14 cellular contexts compared by ENCODE assay signal in the genomic region with DNA sequence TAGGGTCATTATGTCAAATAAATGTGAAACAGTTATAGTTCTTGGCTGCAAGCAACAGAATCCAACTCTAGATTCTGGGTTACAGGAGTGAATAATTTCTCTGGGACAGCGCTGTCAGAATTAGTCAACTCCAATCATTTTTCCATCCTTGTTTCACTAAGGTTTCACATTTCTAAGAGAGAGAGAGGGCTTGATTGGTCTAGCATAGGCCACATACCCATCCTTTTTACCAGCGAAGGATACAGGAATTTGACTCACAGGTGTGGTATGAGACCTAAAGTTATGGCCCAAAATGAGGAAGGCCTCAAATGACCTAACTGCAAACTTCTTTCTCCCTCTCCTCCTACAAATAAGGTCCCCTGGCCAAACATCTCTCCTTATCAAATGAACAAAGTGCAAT. TPM values are rescaled to one million over a fixed set of nuclear protein-coding genes. Genes with fewer than 3 reads are reported as not detected.
DNase-seq lines count a peak whose midpoint lies in the region; ATAC-seq and TF ChIP-seq lines count a peak whose summit lies in the region.
"Had no signal": no experiment of that assay in that cellular context is flagged by ENCODE, and none has a peak within 500 bp of the region (broad histone marks: within the 10 kb centered on the region; RNA-seq: fewer than 3 reads in every experiment).

No MANE protein-coding gene starts in this region.

- intact Hi-C loops in PC-3 (cut with micrococcal nuclease) = no loop called here

- H3K4me3 Mint-ChIP-seq in activated T-cell treated with anti-CD3 and anti-CD28 coated beads, Interleukin-2, amount 50 U/mL, for 72 hours = peak overlapping the region; percentile 28 to 41
- H3K4me3 Mint-ChIP-seq in activated T-cell treated with anti-CD3 and anti-CD28 coated beads, Interleukin-2, amount 50 U/mL, for 4 hours = no peak overlapping the region
- no peak overlapping the region for H3K4me3 Mint-ChIP-seq in activated T-helper 17 cell treated with anti-CD3 and anti-CD28 coated beads, Interleukin-2, amount 50 U/mL, for 72 hours
- H3K4me3 Mint-ChIP-seq in stimulated activated naive CD8-positive, alpha-beta T cell treated with anti-CD3 and anti-CD28 coated beads, Interleukin-15, amount 100 ng/mL, for 72 hours = no peak overlapping the region
- H3K4me3 Mint-ChIP-seq: CD4-positive, alpha-beta memory T cell had no signal

- no peaks in the 10 kb centered on the region for H3F3A ChIP-seq in PC-3 (ENCODE audit: low read length, unreplicated experiment)

- POLR2A ChIA-PET in PC-3 (lab: Charles Lee; ENCODE audit: unreplicated experiment) = no interaction called here

- no peak overlapping the region for H3K4me2 ChIP-seq in PC-3 (ENCODE audit: low read length)
- H3K4me2 ChIP-seq: A549 had no signal

- H3K27me3 Mint-ChIP-seq in activated T-cell treated with anti-CD3 and anti-CD28 coated beads, Interleukin-2, amount 50 U/mL, for 72 hours (ENCODE audit: low read depth) = peaks cover 7% of the 10 kb centered on the region
- no peaks in the 10 kb centered on the region for H3K27me3 Mint-ChIP-seq in activated T-cell treated with anti-CD3 and anti-CD28 coated beads, Interleukin-2, amount 50 U/mL, for 4 hours (ENCODE audit: low read depth)
- H3K27me3 Mint-ChIP-seq in activated T-helper 17 cell treated with anti-CD3 and anti-CD28 coated beads, Interleukin-2, amount 50 U/mL, for 72 hours = no peaks in the 10 kb centered on the region
- H3K27me3 Mint-ChIP-seq in stimulated activated naive CD8-positive, alpha-beta T cell treated with anti-CD3 and anti-CD28 coated beads, Interleukin-15, amount 100 ng/mL, for 72 hours = no peaks in the 10 kb centered on the region

- peak overlapping the region; percentile 47 for H3K27ac Mint-ChIP-seq in activated T-cell treated with anti-CD3 and anti-CD28 coated beads, Interleukin-2, amount 50 U/mL, for 72 hours
- peak overlapping the region; percentile 23 for H3K27ac Mint-ChIP-seq in activated T-helper 17 cell treated with anti-CD3 and anti-CD28 coated beads, Interleukin-2, amount 50 U/mL, for 72 hours
- no peak overlapping the region for H3K27ac Mint-ChIP-seq in stimulated activated naive CD8-positive, alpha-beta T cell treated with anti-CD3 and anti-CD28 coated beads, Interleukin-15, amount 100 ng/mL, for 72 hours
- H3K27ac Mint-ChIP-seq: CD4-positive, alpha-beta memory T cell had no signal

- no peak overlapping the region for H2AFZ ChIP-seq in PC-3 (ENCODE audit: low read length)
- H2AFZ ChIP-seq: GM23248 had no signal

- H3K27me3 ChIP-seq in PC-3 (ENCODE audit: low read length) = no peaks in the 10 kb centered on the region
- H3K27me3 ChIP-seq: BE2C had no signal

- no peaks in the 10 kb centered on the region for H3K36me3 Mint-ChIP-seq in activated T-cell treated with anti-CD3 and anti-CD28 coated beads, Interleukin-2, amount 50 U/mL, for 72 hours (ENCODE audit: insufficient read depth in 2 of 2)
- H3K36me3 Mint-ChIP-seq in activated T-cell treated with anti-CD3 and anti-CD28 coated beads, Interleukin-2, amount 50 U/mL, for 4 hours (ENCODE audit: insufficient read depth) = no peaks in the 10 kb centered on the region
- H3K36me3 Mint-ChIP-seq in activated T-helper 17 cell treated with anti-CD3 and anti-CD28 coated beads, Interleukin-2, amount 50 U/mL, for 72 hours (ENCODE audit: low read depth) = no peaks in the 10 kb centered on the region
- H3K36me3 Mint-ChIP-seq: CD4-positive, alpha-beta memory T cell had no signal

- no peaks in the 10 kb centered on the region for H3K9me3 Mint-ChIP-seq in activated T-cell treated with anti-CD3 and anti-CD28 coated beads, Interleukin-2, amount 50 U/mL, for 72 hours
- no peaks in the 10 kb centered on the region for H3K9me3 Mint-ChIP-seq in activated T-cell treated with anti-CD3 and anti-CD28 coated beads, Interleukin-2, amount 50 U/mL, for 4 hours
- H3K9me3 Mint-ChIP-seq in activated T-helper 17 cell treated with anti-CD3 and anti-CD28 coated beads, Interleukin-2, amount 50 U/mL, for 72 hours = no peaks in the 10 kb centered on the region
- no peaks in the 10 kb centered on the region for H3K9me3 Mint-ChIP-seq in stimulated activated naive CD8-positive, alpha-beta T cell treated with anti-CD3 and anti-CD28 coated beads, Interleukin-15, amount 100 ng/mL, for 72 hours
- H3K9me3 Mint-ChIP-seq: CD4-positive, alpha-beta memory T cell had no signal

- H3K36me3 ChIP-seq in PC-3 (ENCODE audit: low read depth, low read length) = no peaks in the 10 kb centered on the region
- H3K36me3 ChIP-seq: BE2C had no signal

- H4K20me1 ChIP-seq in PC-3 (ENCODE audit: low read length) = no peaks in the 10 kb centered on the region

- ATAC-seq in activated T-cell treated with anti-CD3 and anti-CD28 coated beads, Interleukin-2, amount 50 U/mL, for 72 hours (replicated peaks in 1 of 2) = peak; percentile 43 to 58
- ATAC-seq in activated T-cell treated with anti-CD3 and anti-CD28 coated beads, Interleukin-2, amount 50 U/mL, for 4 hours = no peak
- ATAC-seq in PC-3 = no peak
- ATAC-seq in activated T-helper 17 cell treated with anti-CD3 and anti-CD28 coated beads, Interleukin-2, amount 50 U/mL, for 72 hours (replicated peaks) = peak; percentile 71
- peak; percentile 13 for ATAC-seq in stimulated activated naive CD8-positive, alpha-beta T cell treated with anti-CD3 and anti-CD28 coated beads, Interleukin-15, amount 100 ng/mL, for 72 hours
- ATAC-seq: A549, GM12878 had no signal

- no peak for TF ChIP-seq CTCF in PC-3 (conservative IDR thresholded peaks at IDR 0.05; ENCODE audit: low read depth, low read length)

- no peaks in the 10 kb centered on the region for H3K79me2 ChIP-seq in PC-3 (ENCODE audit: low read length)

- CTCF ChIA-PET in PC-3 (lab: Charles Lee) = no interaction called here

- no TSS peak for BruUV-seq in PC-3 (replicated peaks; lab: Mats Ljungman, UMichigan)

- no peak overlapping the region for H3K9ac ChIP-seq in PC-3 (ENCODE audit: low read length)
- H3K9ac ChIP-seq: GM23248 had no signal

- H3K4me1 ChIP-seq in PC-3 (ENCODE audit: insufficient read depth, low read length) = peaks cover 7% of the 10 kb centered on the region; the same call in 1 of the 2 replicates
- H3K4me1 ChIP-seq: A549 had no signal

- no peaks in the 10 kb centered on the region for H3K9me3 ChIP-seq in PC-3 (ENCODE audit: low read length)
- H3K9me3 ChIP-seq: A549, BE2C had no signal

- no peak overlapping the region for H3K27ac ChIP-seq in PC-3 (ENCODE audit: low read length)
- H3K27ac ChIP-seq: A549, C4-2B, GM23248 had no signal

- H3K4me1 Mint-ChIP-seq in activated T-cell treated with anti-CD3 and anti-CD28 coated beads, Interleukin-2, amount 50 U/mL, for 72 hours (ENCODE audit: low read depth) = peaks cover 40% of the 10 kb centered on the region
- peaks cover 22% of the 10 kb centered on the region for H3K4me1 Mint-ChIP-seq in activated T-cell treated with anti-CD3 and anti-CD28 coated beads, Interleukin-2, amount 50 U/mL, for 4 hours (ENCODE audit: low read depth)
- H3K4me1 Mint-ChIP-seq in activated T-helper 17 cell treated with anti-CD3 and anti-CD28 coated beads, Interleukin-2, amount 50 U/mL, for 72 hours = peaks cover 21% of the 10 kb centered on the region
- H3K4me1 Mint-ChIP-seq in stimulated activated naive CD8-positive, alpha-beta T cell treated with anti-CD3 and anti-CD28 coated beads, Interleukin-15, amount 100 ng/mL, for 72 hours = peaks cover 54% of the 10 kb centered on the region

- DNase-seq in activated T-cell treated with anti-CD3 and anti-CD28 coated beads, Interleukin-2, amount 50 U/mL, for 72 hours = no peak
- no peak for DNase-seq in activated T-cell treated with anti-CD3 and anti-CD28 coated beads, Interleukin-2, amount 50 U/mL, for 4 hours
- peak; percentile 51 for DNase-seq in PC-3
- no peak for DNase-seq in stimulated activated naive CD8-positive, alpha-beta T cell treated with anti-CD3 and anti-CD28 coated beads, Interleukin-15, amount 100 ng/mL, for 72 hours
- no peak for DNase-seq in T-helper 9 cell
- DNase-seq: BE2C, DMS79, GM23248 had no signal

- H3K4me3 ChIP-seq in PC-3 (ENCODE audit: low read length) = no peak overlapping the region
- H3K4me3 ChIP-seq: A549, GM12878, GM23248 had no signal

- H3K9me2 ChIP-seq in PC-3 (replicated peaks; ENCODE audit: low read length) = no peaks in the 10 kb centered on the region

RNA-seq across cellular contexts. Expression of a gene that starts 25.5 kb away (rescaled TPM):
- total RNA-seq in activated T-cell treated with anti-CD3 and anti-CD28 coated beads, Interleukin-2, amount 50 U/mL, for 72 hours = under 1 TPM in 1 of 2 donors, not detected in 1; 0.05 TPM
- not detected for total RNA-seq in activated T-cell treated with anti-CD3 and anti-CD28 coated beads, Interleukin-2, amount 50 U/mL, for 4 hours
- not detected in 2 replicates for total RNA-seq in PC-3 (2014; rRNA removed)
- total RNA-seq in activated T-helper 17 cell treated with anti-CD3 and anti-CD28 coated beads, Interleukin-2, amount 50 U/mL, for 72 hours = under 1 TPM; 0.04 to 0.08 TPM
- total RNA-seq: CD4-positive, alpha-beta memory T cell; G401; GM23248 had no signal

Comparison
In these comparisons a context has a peak if more than half of its experiments do, and no peak if none do; other contexts are left out.
1. ATAC-seq: peak in activated T-cell treated with anti-CD3 and anti-CD28 coated beads, Interleukin-2, amount 50 U/mL, for 72 hours (2 of 2), activated T-helper 17 cell treated with anti-CD3 and anti-CD28 coated beads, Interleukin-2, amount 50 U/mL, for 72 hours (single experiment) and stimulated activated naive CD8-positive, alpha-beta T cell treated with anti-CD3 and anti-CD28 coated beads, Interleukin-15, amount 100 ng/mL, for 72 hours (single experiment); none in activated T-cell treated with anti-CD3 and anti-CD28 coated beads, Interleukin-2, amount 50 U/mL, for 4 hours (0 of 2) and PC-3 (single experiment).
2. H3K4me3 Mint-ChIP-seq: peak in activated T-cell treated with anti-CD3 and anti-CD28 coated beads, Interleukin-2, amount 50 U/mL, for 72 hours (2 of 2); none in activated T-cell treated with anti-CD3 and anti-CD28 coated beads, Interleukin-2, amount 50 U/mL, for 4 hours (single experiment), activated T-helper 17 cell treated with anti-CD3 and anti-CD28 coated beads, Interleukin-2, amount 50 U/mL, for 72 hours (single experiment) and stimulated activated naive CD8-positive, alpha-beta T cell treated with anti-CD3 and anti-CD28 coated beads, Interleukin-15, amount 100 ng/mL, for 72 hours (0 of 2).
3. H3K27ac Mint-ChIP-seq: peak in activated T-cell treated with anti-CD3 and anti-CD28 coated beads, Interleukin-2, amount 50 U/mL, for 72 hours (single experiment) and activated T-helper 17 cell treated with anti-CD3 and anti-CD28 coated beads, Interleukin-2, amount 50 U/mL, for 72 hours (single experiment); none in stimulated activated naive CD8-positive, alpha-beta T cell treated with anti-CD3 and anti-CD28 coated beads, Interleukin-15, amount 100 ng/mL, for 72 hours (0 of 2).